19 cellular contexts compared by ENCODE assay signal in the genomic region with DNA sequence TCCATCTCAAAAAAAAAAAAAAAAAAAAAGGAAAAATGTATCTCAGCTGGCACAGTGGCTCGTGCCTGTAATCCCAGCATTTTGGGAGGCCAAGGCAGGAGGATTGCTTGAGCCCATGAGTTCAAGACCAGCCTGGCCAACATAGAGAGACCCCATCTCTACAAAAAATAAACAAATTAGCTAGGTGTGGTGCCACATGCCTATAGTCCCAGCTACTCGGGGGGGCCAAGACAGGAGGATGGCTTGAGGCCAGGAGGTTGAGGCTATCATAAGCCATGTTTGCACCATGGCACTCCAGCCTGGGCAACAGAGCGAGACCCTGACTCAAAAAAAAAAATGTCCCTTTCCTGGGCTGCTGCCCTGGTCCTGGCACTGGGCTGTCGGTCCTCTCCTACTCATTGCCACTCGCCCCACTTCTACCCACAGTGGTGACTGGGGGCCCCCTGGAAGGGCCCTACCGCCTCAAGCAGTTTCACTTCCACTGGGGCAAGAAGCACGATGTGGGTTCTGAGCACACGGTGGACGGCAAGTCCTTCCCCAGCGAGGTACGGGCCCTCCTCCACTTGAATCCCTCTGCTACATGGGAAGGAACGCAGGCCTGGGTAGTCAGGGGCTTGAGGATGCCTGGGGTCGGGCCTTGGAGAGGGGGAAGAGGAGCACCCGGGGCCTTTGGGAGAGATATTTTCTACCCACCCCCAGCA. TPM values are rescaled to one million over a fixed set of nuclear protein-coding genes. Genes with fewer than 3 reads are reported as not detected.
DNase-seq lines count a peak whose midpoint lies in the region; ATAC-seq and TF ChIP-seq lines count a peak whose summit lies in the region.
"Had no signal": no experiment of that assay in that cellular context is flagged by ENCODE, and none has a peak within 500 bp of the region (broad histone marks: within the 10 kb centered on the region; RNA-seq: fewer than 3 reads in every experiment).

No MANE protein-coding gene starts in this region.

- DNase-seq in SIG-M5 treated with dmso at 0.1 percent for 504 hours (lab: John Stamatoyannopoulos, UW; ENCODE audit: unreplicated experiment) (peak; percentile 36), SIG-M5 (lab: John Stamatoyannopoulos, UW) (no peak), NOMO-1 (lab: John Stamatoyannopoulos, UW; ENCODE audit: unreplicated experiment in 2 of 2) (peak; percentile 50 to 55), chondrocyte (ENCODE audit: low spot score) (peak; percentile 72), NCI-H2227 (lab: John Stamatoyannopoulos, UW; ENCODE audit: unreplicated experiment) (no peak), T-cell (no peak), NCI-H69 (lab: John Stamatoyannopoulos, UW) (no peak)
- no peak for DNase-seq in stimulated activated effector memory CD8-positive, alpha-beta T cell treated with anti-CD3 and anti-CD28 coated beads, Interleukin-12 subunit alpha, Interleukin-12 subunit beta, amount 100 ng/mL, for 72 hours (ENCODE audit: low spot score in 2 of 2)
- DNase-seq: 8988T, C1 segment of cervical spinal cord, DMS153, EL, NCI-H1105, NCI-H1694 treated with DMSO at 0.1 percent for 48 hours, NCI-H446, NCI-H748 treated with DMSO at 0.1 percent for 48 hours had no signal

- POLR2A ChIA-PET in T-cell (lab: Charles Lee) = interaction anchor here in 1 of 2 donors (0.5 kb wide), 1 partner anchor 24 kb away, joined by 4 read pairs; no protein-coding TSS in a partner anchor

- H3K27ac Mint-ChIP-seq in chondrocyte (ENCODE audit: unreplicated experiment) = no peak overlapping the region
- H3K27ac Mint-ChIP-seq in stimulated activated effector memory CD8-positive, alpha-beta T cell treated with anti-CD3 and anti-CD28 coated beads, Interleukin-12 subunit alpha, Interleukin-12 subunit beta, amount 100 ng/mL, for 72 hours = peak overlapping the region; percentile 23
- no peak overlapping the region for H3K27ac Mint-ChIP-seq in T-cell
- H3K27ac Mint-ChIP-seq: H9 had no signal

- no peak for TF ChIP-seq CTCF in chondrocyte (IDR thresholded peaks at IDR 0.05)

- ATAC-seq in stimulated activated effector memory CD8-positive, alpha-beta T cell treated with anti-CD3 and anti-CD28 coated beads, Interleukin-12 subunit alpha, Interleukin-12 subunit beta, amount 100 ng/mL, for 72 hours = no peak
- ATAC-seq in T-cell (replicated peaks in 1 of 4) = no peak

- H3K36me3 Mint-ChIP-seq in chondrocyte (ENCODE audit: low read depth) = peaks cover 2% of the 10 kb centered on the region
- no peaks in the 10 kb centered on the region for H3K36me3 Mint-ChIP-seq in stimulated activated effector memory CD8-positive, alpha-beta T cell treated with anti-CD3 and anti-CD28 coated beads, Interleukin-12 subunit alpha, Interleukin-12 subunit beta, amount 100 ng/mL, for 72 hours
- H3K36me3 Mint-ChIP-seq in T-cell = no peaks in the 10 kb centered on the region

- H3K27me3 Mint-ChIP-seq in chondrocyte (ENCODE audit: low read depth) = peaks cover 15% of the 10 kb centered on the region
- peaks cover 13 to 23% of the 10 kb centered on the region in 2 donors for H3K27me3 Mint-ChIP-seq in T-cell

- CTCF ChIA-PET in T-cell (lab: Charles Lee) = no interaction called here

- H3K4me3 Mint-ChIP-seq in chondrocyte (ENCODE audit: unreplicated experiment) = no peak overlapping the region
- H3K4me3 Mint-ChIP-seq in stimulated activated effector memory CD8-positive, alpha-beta T cell treated with anti-CD3 and anti-CD28 coated beads, Interleukin-12 subunit alpha, Interleukin-12 subunit beta, amount 100 ng/mL, for 72 hours = no peak overlapping the region
- H3K4me3 Mint-ChIP-seq in T-cell = no peak overlapping the region
- H3K4me3 Mint-ChIP-seq: H9 had no signal

- H3K9me3 Mint-ChIP-seq in chondrocyte (ENCODE audit: low read depth) (no peaks in the 10 kb centered on the region), T-cell (no peaks in the 10 kb centered on the region)
- H3K9me3 Mint-ChIP-seq in stimulated activated effector memory CD8-positive, alpha-beta T cell treated with anti-CD3 and anti-CD28 coated beads, Interleukin-12 subunit alpha, Interleukin-12 subunit beta, amount 100 ng/mL, for 72 hours = no peaks in the 10 kb centered on the region
- H3K9me3 Mint-ChIP-seq: H9 had no signal

- H3K4me1 Mint-ChIP-seq in chondrocyte (ENCODE audit: low read depth) (peaks cover 10% of the 10 kb centered on the region), T-cell (peaks cover 0 to 2% (median 0%) of the 10 kb centered on the region in 3 donors)
- H3K4me1 Mint-ChIP-seq in stimulated activated effector memory CD8-positive, alpha-beta T cell treated with anti-CD3 and anti-CD28 coated beads, Interleukin-12 subunit alpha, Interleukin-12 subunit beta, amount 100 ng/mL, for 72 hours = peaks cover 13% of the 10 kb centered on the region

RNA-seq across cellular contexts. Expression of a gene that starts 6.1 kb away (rescaled TPM):
- total RNA-seq in chondrocyte (not detected in 3 replicates), T-cell (not detected)
- total RNA-seq: OCI-LY7, RPMI7951 had no signal

RNA-seq across cellular contexts. Expression of a gene that starts 19.5 kb away (rescaled TPM):
- total RNA-seq in chondrocyte = 46.7 to 51.4 TPM (median 47.8 TPM) in 3 replicates
- total RNA-seq in T-cell = 10 to 100 TPM; 67.8 to 93.2 (median 75.0) TPM

RNA-seq across cellular contexts. Expression of a gene that starts 30.1 kb away (rescaled TPM):
- total RNA-seq in chondrocyte (8.5 to 9.2 TPM (median 9.0 TPM) in 3 replicates), T-cell (10 to 100 TPM in 3 of 5 donors, 1 to 10 TPM in 2; 7.1 to 16.5 (median 12.5) TPM)

RNA-seq across cellular contexts. Expression of a gene that starts 48.9 kb away (rescaled TPM):
- total RNA-seq in chondrocyte (not detected in 3 replicates), T-cell (under 1 TPM in 2 of 5 donors, not detected in 3; 0.10 to 0.12 TPM)
- total RNA-seq: H9, RPMI7951 had no signal

Comparison
In these comparisons a context has a peak if more than half of its experiments do, and no peak if none do; other contexts are left out.
1. DNase-seq: peak in SIG-M5 treated with dmso at 0.1 percent for 504 hours (single experiment), NOMO-1 (2 of 2) and chondrocyte (single experiment); none in SIG-M5 (single experiment), stimulated activated effector memory CD8-positive, alpha-beta T cell treated with anti-CD3 and anti-CD28 coated beads, Interleukin-12 subunit alpha, Interleukin-12 subunit beta, amount 100 ng/mL, for 72 hours (0 of 2), NCI-H2227 (single experiment), T-cell (0 of 34) and NCI-H69 (single experiment).